ENCODE assay signal across 20 cellular contexts in the genomic region with DNA sequence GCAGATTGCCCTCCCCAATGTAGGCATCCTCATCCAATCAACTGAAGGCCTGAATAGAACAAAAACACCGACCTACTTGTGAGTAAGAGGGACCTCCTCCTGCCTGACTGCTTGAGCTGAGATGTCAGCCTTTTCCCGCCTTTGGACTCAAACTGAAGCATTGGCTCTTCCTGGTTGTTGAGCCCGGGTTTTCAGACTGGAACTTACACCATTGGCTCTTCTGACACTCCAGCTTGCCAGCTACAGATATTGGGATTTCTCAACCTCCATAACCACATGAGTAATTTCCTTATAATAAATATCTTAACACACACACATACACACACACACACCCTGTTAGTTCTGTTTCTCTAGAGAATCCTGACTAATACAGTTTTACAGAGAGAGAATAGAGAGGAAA.
A peak's percentile ranks its signal among the peaks of the same experiment; 100 is the strongest.
DNase-seq lines count a peak whose midpoint lies in the region; ATAC-seq and TF ChIP-seq lines count a peak whose summit lies in the region.
"Had no signal": no experiment of that assay in that cellular context is flagged by ENCODE, and none has a peak within 500 bp of the region (broad histone marks: within the 10 kb centered on the region; RNA-seq: fewer than 3 reads in every experiment).

No MANE protein-coding gene starts in this region.

- H3K27me3 Mint-ChIP-seq in neural progenitor cell (ENCODE audit: insufficient read depth, low read depth): no peaks in the 10 kb centered on the region

- no peak overlapping the region for H2AFZ ChIP-seq in neural progenitor cell (replicated peaks)
- H2AFZ ChIP-seq: PC-9 had no signal

- H3F3A ChIP-seq in neural progenitor cell (ENCODE audit: low read depth): no peaks in the 10 kb centered on the region

- intact Hi-C loops in colonic mucosa (cut with DNase I): no loop called here

- DNase-seq in BJ (ENCODE audit: low read depth) (peak; percentile 66), HS-5 (ENCODE audit: low read depth) (peak; percentile 73), colonic mucosa (peak; percentile 22), neural progenitor cell (ENCODE audit: low spot score) (no peak), NCI-H1048 (lab: John Stamatoyannopoulos, UW) (no peak)
- DNase-seq: activated CD4-positive, CD25-positive, alpha-beta regulatory T cell treated with anti-CD3 and anti-CD28 coated beads, Interleukin-2, amount 50 U/mL, for 72 hours; CD8-positive, alpha-beta memory T cell; cerebellar nuclear complex; MM.1S; sigmoid colon; stimulated activated naive B cell treated with anti-CD40 and anti-IgM and Interleukin-4, amounts not matched to agents 10 μg/mL and 1 μg/mL and 100 μg/mL, for 72 hours; uterus had no signal

- H3K27ac Mint-ChIP-seq in neural progenitor cell: no peak overlapping the region
- H3K27ac Mint-ChIP-seq: activated naive CD4-positive, alpha-beta T cell treated with anti-CD3 and anti-CD28 coated beads, Interleukin-2, amount 50 U/mL, for 72 hours; CD8-positive, alpha-beta memory T cell; stimulated activated naive B cell treated with anti-CD40 and anti-IgM and Interleukin-4, amounts not matched to agents 10 μg/mL and 1 μg/mL and 100 μg/mL, for 72 hours; T-helper 1 cell treated with Interleukin-12 subunit alpha and Interleukin-12 subunit beta and Interleukin-4 antibody, amounts not matched to agents 30 μg/mL and 1 μg/mL, for 36 hours had no signal

- H3K9me3 Mint-ChIP-seq in neural progenitor cell: no peaks in the 10 kb centered on the region
- H3K9me3 Mint-ChIP-seq: activated naive CD4-positive, alpha-beta T cell treated with anti-CD3 and anti-CD28 coated beads, Interleukin-2, amount 50 U/mL, for 72 hours; neural crest cell; stimulated activated naive B cell treated with anti-CD40 and anti-IgM and Interleukin-4, amounts not matched to agents 10 μg/mL and 1 μg/mL and 100 μg/mL, for 72 hours; T-helper 1 cell treated with Interleukin-12 subunit alpha and Interleukin-12 subunit beta and Interleukin-4 antibody, amounts not matched to agents 30 μg/mL and 1 μg/mL, for 36 hours had no signal

- ATAC-seq in GM19467 (IDR thresholded peaks at IDR 0.05; ENCODE audit: unreplicated experiment): no peak
- no peak for ATAC-seq in GM19452 (IDR thresholded peaks at IDR 0.05; ENCODE audit: unreplicated experiment)
- ATAC-seq in GM21447 (IDR thresholded peaks at IDR 0.05; ENCODE audit: unreplicated experiment): no peak
- ATAC-seq: activated naive CD4-positive, alpha-beta T cell treated with anti-CD3 and anti-CD28 coated beads, Interleukin-2, amount 50 U/mL, for 72 hours; stimulated activated naive B cell treated with anti-CD40 and anti-IgM and Interleukin-4, amounts not matched to agents 10 μg/mL and 1 μg/mL and 100 μg/mL, for 72 hours had no signal

- POLR2A ChIA-PET in BJ (lab: Charles Lee): no interaction called here

- H3K36me3 ChIP-seq in BJ (ENCODE audit: control insufficient read depth, insufficient read depth, low read length) (no peaks in the 10 kb centered on the region), colonic mucosa (no peaks in the 10 kb centered on the region), neural progenitor cell (no peaks in the 10 kb centered on the region)
- H3K36me3 ChIP-seq: HAP-1, sigmoid colon, uterus had no signal

- H3K4me3 ChIP-seq in BJ (ENCODE audit: low read depth, low read length): no peak overlapping the region
- no peak overlapping the region for H3K4me3 ChIP-seq in colonic mucosa
- H3K4me3 ChIP-seq in neural progenitor cell: no peak overlapping the region
- H3K4me3 ChIP-seq: HAP-1, PC-9, sigmoid colon, uterus had no signal

- H3K9me3 ChIP-seq in colonic mucosa (no peaks in the 10 kb centered on the region), neural progenitor cell (ENCODE audit: low read depth) (no peaks in the 10 kb centered on the region)
- H3K9me3 ChIP-seq: HAP-1, sigmoid colon, uterus had no signal

- peak overlapping the region; percentile 6 for H3K4me2 ChIP-seq in neural progenitor cell
- H3K4me2 ChIP-seq: PC-9 had no signal

- peaks cover 9% of the 10 kb centered on the region for H3K4me1 Mint-ChIP-seq in neural progenitor cell
- H3K4me1 Mint-ChIP-seq: CD8-positive, alpha-beta memory T cell; neural crest cell; stimulated activated naive B cell treated with anti-CD40 and anti-IgM and Interleukin-4, amounts not matched to agents 10 μg/mL and 1 μg/mL and 100 μg/mL, for 72 hours had no signal

- H3K4me1 ChIP-seq in colonic mucosa (no peaks in the 10 kb centered on the region), neural progenitor cell (peaks cover 29% of the 10 kb centered on the region)
- H3K4me1 ChIP-seq: HAP-1, sigmoid colon, uterus had no signal

- no peaks in the 10 kb centered on the region for H4K20me1 ChIP-seq in neural progenitor cell (ENCODE audit: low read depth)

- CTCF ChIA-PET in BJ (lab: Yijun Ruan, JAX): interaction anchor here (1.4 kb wide), 1 partner anchor 14 kb away, joined by 3 read pairs; no protein-coding TSS in a partner anchor

- no peaks in the 10 kb centered on the region for H3K79me2 ChIP-seq in neural progenitor cell (ENCODE audit: low read depth)

- no peak for TF ChIP-seq CTCF in BJ (IDR thresholded peaks at IDR 0.05; ENCODE audit: insufficient read depth, low read depth, low read length)
- TF ChIP-seq CTCF in colonic mucosa (IDR thresholded peaks at IDR 0.05): no peak
- TF ChIP-seq CTCF in neural progenitor cell (IDR thresholded peaks at IDR 0.05): no peak

- no peak overlapping the region for H3K4me3 Mint-ChIP-seq in neural progenitor cell
- H3K4me3 Mint-ChIP-seq: CD8-positive, alpha-beta memory T cell; neural crest cell; stimulated activated naive B cell treated with anti-CD40 and anti-IgM and Interleukin-4, amounts not matched to agents 10 μg/mL and 1 μg/mL and 100 μg/mL, for 72 hours; T-helper 1 cell treated with Interleukin-12 subunit alpha and Interleukin-12 subunit beta and Interleukin-4 antibody, amounts not matched to agents 30 μg/mL and 1 μg/mL, for 36 hours had no signal

- H3K27me3 ChIP-seq in BJ (ENCODE audit: control insufficient read depth, insufficient read depth, low read length) (no peaks in the 10 kb centered on the region; the same call in 1 of the 2 replicates), colonic mucosa (no peaks in the 10 kb centered on the region), neural progenitor cell (no peaks in the 10 kb centered on the region)
- H3K27me3 ChIP-seq: sigmoid colon, uterus had no signal

- H3K9ac ChIP-seq in colonic mucosa (ENCODE audit: low read depth in 2 of 2, low read length in 2 of 2): no peak overlapping the region
- no peak overlapping the region for H3K9ac ChIP-seq in neural progenitor cell

- no peaks in the 10 kb centered on the region for H3K36me3 Mint-ChIP-seq in neural progenitor cell
- H3K36me3 Mint-ChIP-seq: activated naive CD4-positive, alpha-beta T cell treated with anti-CD3 and anti-CD28 coated beads, Interleukin-2, amount 50 U/mL, for 72 hours; CD8-positive, alpha-beta memory T cell; stimulated activated naive B cell treated with anti-CD40 and anti-IgM and Interleukin-4, amounts not matched to agents 10 μg/mL and 1 μg/mL and 100 μg/mL, for 72 hours had no signal

- H3K27ac ChIP-seq in colonic mucosa: no peak overlapping the region
- H3K27ac ChIP-seq in neural progenitor cell: no peak overlapping the region
- H3K27ac ChIP-seq: PC-9, sigmoid colon, uterus had no signal

Comparison
In these comparisons a context has a peak if more than half of its experiments do, and no peak if none do; other contexts are left out.
1. DNase-seq: peak in BJ (single experiment), HS-5 (single experiment) and colonic mucosa (single experiment); none in neural progenitor cell (single experiment) and NCI-H1048 (single experiment).